In genomic region chr4:118591339-118592046, GRCh38 we compare ENCODE assay signal across 8 cellular contexts.
A peak's percentile ranks its signal among the peaks of the same experiment; 100 is the strongest.
DNase-seq lines count a peak whose midpoint lies in the region; ATAC-seq, FAIRE-seq and TF ChIP-seq lines count a peak whose summit lies in the region.
"Not testable (repeated sequence)": the region's sequence is repeated elsewhere in the genome, so short reads cannot be mapped to it uniquely, and the experiment has no call there.

No MANE protein-coding gene starts in this region.

- peaks cover 15% of the 10 kb centered on the region for H3K4me1 Mint-ChIP-seq in activated T-cell treated with anti-CD3 and anti-CD28 coated beads, Interleukin-2, amount 50 U/mL, for 24 hours (ENCODE audit: low read depth)

- peak; percentile 98 for ATAC-seq in GM21423 (IDR thresholded peaks at IDR 0.05; ENCODE audit: unreplicated experiment)
- ATAC-seq in PC-3, result peak; percentile 77

- not testable (repeated sequence) for BruUV-seq in PC-3 (replicated peaks; lab: Mats Ljungman, UMichigan)

- DNase-seq in D341Med (ENCODE audit: low spot score), result peak; percentile 90
- DNase-seq in HTR-8/SVneo (ENCODE audit: insufficient read length, low spot score), result peak; percentile 45
- peak; percentile 91 for DNase-seq in PC-3
- peak; percentile 99 for DNase-seq in activated T-cell treated with anti-CD3 and anti-CD28 coated beads, Interleukin-2, amount 50 U/mL, for 24 hours
- peak; percentile 74 for DNase-seq in epithelial cell of prostate (ENCODE audit: low read depth, low spot score)
- peak; percentile 75 for DNase-seq in middle frontal gyrus (ENCODE audit: extremely low spot score, low spot score)
- peak; percentile 91 to 95 for DNase-seq in stimulated activated CD8-positive, alpha-beta memory T cell treated with anti-CD3 and anti-CD28 coated beads, Interleukin-15, amount 100 ng/mL, for 4 hours (ENCODE audit: low read depth in 2 of 2)

- not testable (repeated sequence) for H4K20me1 ChIP-seq in PC-3 (ENCODE audit: low read length)

- H3K79me2 ChIP-seq in PC-3 (ENCODE audit: low read length), result not testable (repeated sequence)

- H3K27ac Mint-ChIP-seq in activated T-cell treated with anti-CD3 and anti-CD28 coated beads, Interleukin-2, amount 50 U/mL, for 24 hours, result peak overlapping the region; percentile 99

- H3K4me3 Mint-ChIP-seq in activated T-cell treated with anti-CD3 and anti-CD28 coated beads, Interleukin-2, amount 50 U/mL, for 24 hours, result peak overlapping the region; percentile 95

- CTCF ChIA-PET in PC-3 (lab: Charles Lee), result not testable (repeated sequence)

- peak overlapping the region; percentile 81 for H3K9ac ChIP-seq in PC-3 (ENCODE audit: low read length)

- peak overlapping the region; percentile 98 for H2AFZ ChIP-seq in PC-3 (ENCODE audit: low read length)

- H3K4me2 ChIP-seq in PC-3 (ENCODE audit: low read length), result peak overlapping the region; percentile 81

- FAIRE-seq in HTR-8/SVneo (lab: Jason Lieb, UNC), result peak; percentile 95

- not testable (repeated sequence) for H3K9me3 Mint-ChIP-seq in activated T-cell treated with anti-CD3 and anti-CD28 coated beads, Interleukin-2, amount 50 U/mL, for 24 hours

- H3K36me3 ChIP-seq in PC-3 (ENCODE audit: low read depth, low read length), result not testable (repeated sequence)

- intact Hi-C loops in PC-3 (cut with micrococcal nuclease), result loop anchor here (10.0 kb wide), 1 partner anchor 307 kb away; no protein-coding TSS in a partner anchor

- H3F3A ChIP-seq in PC-3 (ENCODE audit: low read length, unreplicated experiment), result not testable (repeated sequence)

- H3K27me3 Mint-ChIP-seq in activated T-cell treated with anti-CD3 and anti-CD28 coated beads, Interleukin-2, amount 50 U/mL, for 24 hours, result not testable (repeated sequence)

- not testable (repeated sequence) for H3K9me2 ChIP-seq in PC-3 (replicated peaks; ENCODE audit: low read length)

- H3K9me3 ChIP-seq in PC-3 (ENCODE audit: low read length), result not testable (repeated sequence)

- H3K36me3 Mint-ChIP-seq in activated T-cell treated with anti-CD3 and anti-CD28 coated beads, Interleukin-2, amount 50 U/mL, for 24 hours (ENCODE audit: low read depth), result not testable (repeated sequence)

- not testable (repeated sequence) for H3K27me3 ChIP-seq in PC-3 (ENCODE audit: low read length)

- peak overlapping the region; percentile 66 for H3K4me3 ChIP-seq in PC-3 (ENCODE audit: low read length)

- not testable (repeated sequence) for TF ChIP-seq CTCF in PC-3 (conservative IDR thresholded peaks at IDR 0.05; ENCODE audit: low read depth, low read length)

- POLR2A ChIA-PET in PC-3 (lab: Charles Lee; ENCODE audit: unreplicated experiment), result not testable (repeated sequence)

- not testable (repeated sequence) for H3K4me1 ChIP-seq in PC-3 (ENCODE audit: insufficient read depth, low read length)

- not testable (repeated sequence) for H3K27ac ChIP-seq in PC-3 (ENCODE audit: low read length)
- H3K27ac ChIP-seq in epithelial cell of prostate, result peak overlapping the region; percentile 41

Comparison
In these comparisons a context has a peak if more than half of its experiments do, and no peak if none do; other contexts are left out.
1. DNase-seq: peak in every context shown above with its lines; median percentile 99 in activated T-cell treated with anti-CD3 and anti-CD28 coated beads, Interleukin-2, amount 50 U/mL, for 24 hours; 93 in stimulated activated CD8-positive, alpha-beta memory T cell treated with anti-CD3 and anti-CD28 coated beads, Interleukin-15, amount 100 ng/mL, for 4 hours; 91 in PC-3; 90 in D341Med; 75 in middle frontal gyrus; 74 in epithelial cell of prostate; 45 in HTR-8/SVneo.